9 cellular contexts compared by ENCODE assay signal in genomic region chr5:132370241-132370820, GRCh38. TPM values are rescaled to one million over a fixed set of nuclear protein-coding genes. Genes with fewer than 3 reads are reported as not detected.
DNase-seq lines count a peak whose midpoint lies in the region; ATAC-seq and TF ChIP-seq lines count a peak whose summit lies in the region.
"Had no signal": no experiment of that assay in that cellular context is flagged by ENCODE, and none has a peak within 500 bp of the region (broad histone marks: within the 10 kb centered on the region; RNA-seq: fewer than 3 reads in every experiment).

No MANE protein-coding gene starts in this region.

- no peaks in the 10 kb centered on the region for H3K36me3 Mint-ChIP-seq in activated T-cell treated with anti-CD3 and anti-CD28 coated beads, Interleukin-2, amount 50 U/mL, for 24 hours (ENCODE audit: low read depth)

- H3K27me3 ChIP-seq in lung (ENCODE audit: control insufficient read depth, insufficient read depth) = no peaks in the 10 kb centered on the region
- no peaks in the 10 kb centered on the region for H3K27me3 ChIP-seq in upper lobe of left lung

- peaks cover 3 to 11% of the 10 kb centered on the region in 2 donors for H3K4me1 ChIP-seq in lung (ENCODE audit: control insufficient read depth in 2 of 2, insufficient read depth in 2 of 2, low read length in 2 of 2)
- peaks cover 19 to 35% (median 22%) of the 10 kb centered on the region in 4 donors for H3K4me1 ChIP-seq in upper lobe of left lung

- TF ChIP-seq CTCF in cardiac fibroblast (IDR thresholded peaks at IDR 0.05; ENCODE audit: low read depth, low read length) (no peak), lung (IDR thresholded peaks at IDR 0.05; ENCODE audit: control extremely low read depth, extremely low read depth) (no peak), upper lobe of left lung (IDR thresholded peaks at IDR 0.05) (no peak)

- H3K27ac ChIP-seq in lung (ENCODE audit: low read depth in 1 of 2, low read length in 1 of 2) (peak overlapping the region; percentile 95), upper lobe of left lung (peak overlapping the region; percentile 86 to 92 (median 89))

- peak overlapping the region; percentile 80 for H3K4me3 Mint-ChIP-seq in activated T-cell treated with anti-CD3 and anti-CD28 coated beads, Interleukin-2, amount 50 U/mL, for 24 hours

- H3K4me1 Mint-ChIP-seq in activated T-cell treated with anti-CD3 and anti-CD28 coated beads, Interleukin-2, amount 50 U/mL, for 24 hours (ENCODE audit: low read depth) = peaks cover 29% of the 10 kb centered on the region

- H3K9me3 Mint-ChIP-seq in activated T-cell treated with anti-CD3 and anti-CD28 coated beads, Interleukin-2, amount 50 U/mL, for 24 hours = no peaks in the 10 kb centered on the region

- TF ChIP-seq EP300 in upper lobe of left lung (IDR thresholded peaks at IDR 0.05) = no peak

- TF ChIP-seq POLR2A in upper lobe of left lung (IDR thresholded peaks at IDR 0.05) = no peak

- no peak for DNase-seq in activated T-cell treated with anti-CD3 and anti-CD28 coated beads, Interleukin-2, amount 50 U/mL, for 24 hours
- DNase-seq in activated T-cell treated with anti-CD3 and anti-CD28 coated beads for 4 hours (no peak), cardiac fibroblast (ENCODE audit: low read depth in 2 of 2) (no peak), lung (ENCODE audit: low spot score) (no peak), upper lobe of left lung (no peak), HuH-7 (ENCODE audit: low spot score) (no peak), NAMALWA (ENCODE audit: low spot score) (no peak)
- DNase-seq: DMS153 had no signal

- H3K9me3 ChIP-seq in lung (ENCODE audit: control insufficient read depth in 2 of 2, insufficient read depth in 1 of 2, low read length in 1 of 2) = no peaks in the 10 kb centered on the region
- H3K9me3 ChIP-seq in upper lobe of left lung = no peaks in the 10 kb centered on the region

- no peaks in the 10 kb centered on the region for H3K27me3 Mint-ChIP-seq in activated T-cell treated with anti-CD3 and anti-CD28 coated beads, Interleukin-2, amount 50 U/mL, for 24 hours

- H3K4me3 ChIP-seq in cardiac fibroblast (replicated peaks in 1 of 2; ENCODE audit: low read depth in 2 of 2, low read length in 2 of 2) (peak overlapping the region; percentile 62 to 66), lung (peak overlapping the region; percentile 82), upper lobe of left lung (peak overlapping the region; percentile 58 to 82 (median 74))

- ATAC-seq in lung (ENCODE audit: insufficient read depth, low FRiP score) (no peak), upper lobe of left lung (ENCODE audit: low FRiP score in 2 of 2) (peak; percentile 3 to 12), HG02970 (IDR thresholded peaks at IDR 0.05; ENCODE audit: low FRiP score, unreplicated experiment) (no peak)

- H3K27ac Mint-ChIP-seq in activated T-cell treated with anti-CD3 and anti-CD28 coated beads, Interleukin-2, amount 50 U/mL, for 24 hours = peak overlapping the region; percentile 83

- H3K36me3 ChIP-seq in lung (ENCODE audit: control insufficient read depth in 2 of 2, insufficient read depth in 2 of 2, low read length in 2 of 2) (no peaks in the 10 kb centered on the region), upper lobe of left lung (no peaks in the 10 kb centered on the region)

- WGBS in lung, 2 donors = 27 to 31% methylated on average over 22 to 23 of the region's 23 CpGs
- 42 to 58% methylated on average over 3 to 16 of the region's 23 CpGs for WGBS in upper lobe of left lung, 2 donors

RNA-seq across cellular contexts. Expression of gene SLC22A5, which starts 0.8 kb away (rescaled TPM):
- total RNA-seq in lung (10 to 100 TPM in 1 of 2 donors, 1 to 10 TPM in 1; 8.5 to 12.7 TPM), upper lobe of left lung (10 to 100 TPM in 4 of 6 donors, 1 to 10 TPM in 2; 7.9 to 22.0 (median 12.7) TPM)
- 1 to 10 TPM; 4.6 to 7.2 TPM for polyA plus RNA-seq in lung

Comparison
In these comparisons a context has a peak if more than half of its experiments do, and no peak if none do; other contexts are left out.
1. ATAC-seq: peak in upper lobe of left lung (2 of 2); none in lung (single experiment) and HG02970 (single experiment).
2. Peak in every context shown above with its lines, with median percentiles within 50 percentile points of each other: H3K4me3 ChIP-seq.